35 cellular contexts compared by ENCODE assay signal in the genomic region with DNA sequence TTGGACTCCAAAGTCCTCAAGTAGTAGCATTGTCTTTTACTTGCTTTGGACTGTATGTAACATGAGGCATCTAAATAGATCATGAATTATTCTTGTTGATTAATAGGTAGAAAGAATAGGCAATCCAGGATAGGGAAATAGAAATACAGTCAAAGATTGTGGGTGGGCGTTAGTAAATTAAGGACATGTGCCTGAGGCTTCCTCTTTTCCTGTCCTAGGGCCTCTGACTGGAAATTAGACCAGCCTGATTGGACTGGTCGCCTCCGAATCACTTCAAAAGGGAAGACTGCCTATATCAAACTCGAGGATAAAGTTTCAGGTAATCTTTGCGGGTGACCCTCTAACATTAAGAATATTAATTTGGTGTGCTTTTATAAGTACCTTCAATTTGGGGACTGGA. TPM values are rescaled to one million over a fixed set of nuclear protein-coding genes. Genes with fewer than 3 reads are reported as not detected.
DNase-seq lines count a peak whose midpoint lies in the region; ATAC-seq, FAIRE-seq and TF ChIP-seq lines count a peak whose summit lies in the region.
"Had no signal": no experiment of that assay in that cellular context is flagged by ENCODE, and none has a peak within 500 bp of the region (broad histone marks: within the 10 kb centered on the region; RNA-seq: fewer than 3 reads in every experiment).

No MANE protein-coding gene starts in this region.

- peak overlapping the region in 1 of 11 experiments; percentile 6; a peak in 1 of 22 replicates for H3K27ac ChIP-seq in BLaER1 treated with 17β-estradiol and CSF1 and Interleukin-3, amounts not matched to agents 10 nM and 100 nM
- H3K27ac ChIP-seq in CD4-positive, CD25-positive, alpha-beta regulatory T cell (ENCODE audit: insufficient read depth, low read length, poor library complexity, severe bottlenecking), result peak overlapping the region; percentile 81
- H3K27ac ChIP-seq: esophagus squamous epithelium, foreskin keratinocyte, heart left ventricle, KMS-11, left ventricle myocardium inferior, prostate gland, right lobe of liver, tibial nerve had no signal

- H3K4me2 ChIP-seq in BLaER1 treated with 17β-estradiol and CSF1 and Interleukin-3, amounts not matched to agents 10 nM and 100 nM, result peak overlapping the region; percentile 40 to 71 (median 60); a peak in 21 of 22 replicates
- H3K4me2 ChIP-seq: KMS-11 had no signal

- no peaks in the 10 kb centered on the region for H3K9me3 Mint-ChIP-seq in CD4-positive, CD25-positive, alpha-beta regulatory T cell
- no peaks in the 10 kb centered on the region for H3K9me3 Mint-ChIP-seq in activated T-helper 1 cell treated with anti-CD3 and anti-CD28 coated beads, Interleukin-12 subunit alpha, Interleukin-12 subunit beta, Interleukin-2, Interleukin-4 antibody, amounts not matched to agents 30 ng/mL and 10 ng/mL and 1 ng/mL, durations not matched to agents 14 hours and 24 hours and 36 hours
- H3K9me3 Mint-ChIP-seq in nephron progenitor cell (no peaks in the 10 kb centered on the region), mesothelial cell of epicardium (peaks cover 2% of the 10 kb centered on the region)
- H3K9me3 Mint-ChIP-seq: brain; CD8-positive, alpha-beta T cell had no signal

- no peaks in the 10 kb centered on the region for H3K27me3 ChIP-seq in BLaER1 treated with 17β-estradiol and CSF1 and Interleukin-3, amounts not matched to agents 10 nM and 100 nM
- no peaks in the 10 kb centered on the region for H3K27me3 ChIP-seq in CD4-positive, CD25-positive, alpha-beta regulatory T cell (ENCODE audit: control insufficient read depth, insufficient read depth, low read length)
- H3K27me3 ChIP-seq: esophagus squamous epithelium, foreskin keratinocyte, heart left ventricle, right lobe of liver, spleen, tibial nerve had no signal

- H3K4me1 ChIP-seq in BLaER1 treated with 17β-estradiol and CSF1 and Interleukin-3, amounts not matched to agents 10 nM and 100 nM, result peaks cover 22 to 58% (median 31%) of the 10 kb centered on the region in 10 experiments
- H3K4me1 ChIP-seq in CD4-positive, CD25-positive, alpha-beta regulatory T cell (ENCODE audit: control insufficient read depth, insufficient read depth, low read length, poor library complexity, severe bottlenecking), result peaks cover 24% of the 10 kb centered on the region
- H3K4me1 ChIP-seq: foreskin keratinocyte had no signal

- no peak overlapping the region for H3K9ac ChIP-seq in BLaER1 treated with 17β-estradiol and CSF1 and Interleukin-3, amounts not matched to agents 10 nM and 100 nM
- H3K9ac ChIP-seq: KMS-11 had no signal

- H3K9me3 ChIP-seq in BLaER1 treated with 17β-estradiol and CSF1 and Interleukin-3, amounts not matched to agents 10 nM and 100 nM (replicated peaks in 1 of 11), result no peaks in the 10 kb centered on the region
- H3K9me3 ChIP-seq in CD4-positive, CD25-positive, alpha-beta regulatory T cell (ENCODE audit: control insufficient read depth in 2 of 2, low read length in 2 of 2), result no peaks in the 10 kb centered on the region
- H3K9me3 ChIP-seq: esophagus squamous epithelium, heart left ventricle, left ventricle myocardium inferior, prostate gland, right lobe of liver, spleen, tibial nerve had no signal

- H3K27ac Mint-ChIP-seq in CD4-positive, CD25-positive, alpha-beta regulatory T cell, result peak overlapping the region in 2 of 3 donors; percentile 59 to 79
- H3K27ac Mint-ChIP-seq in activated T-helper 1 cell treated with anti-CD3 and anti-CD28 coated beads, Interleukin-12 subunit alpha, Interleukin-12 subunit beta, Interleukin-2, Interleukin-4 antibody, amounts not matched to agents 30 ng/mL and 10 ng/mL and 1 ng/mL, durations not matched to agents 14 hours and 24 hours and 36 hours, result peak overlapping the region; percentile 19
- peak overlapping the region; percentile 73 for H3K27ac Mint-ChIP-seq in nephron progenitor cell
- no peak overlapping the region for H3K27ac Mint-ChIP-seq in mesothelial cell of epicardium

- H3K4me3 ChIP-seq in BLaER1 treated with 17β-estradiol and CSF1 and Interleukin-3, amounts not matched to agents 10 nM and 100 nM, result no peak overlapping the region
- no peak overlapping the region for H3K4me3 ChIP-seq in CD4-positive, CD25-positive, alpha-beta regulatory T cell (ENCODE audit: low read depth, low read length)
- H3K4me3 ChIP-seq: esophagus squamous epithelium, heart left ventricle, left ventricle myocardium inferior, prostate gland, right lobe of liver, spleen, tibial nerve had no signal

- no peaks in the 10 kb centered on the region for H3K27me3 Mint-ChIP-seq in CD4-positive, CD25-positive, alpha-beta regulatory T cell
- H3K27me3 Mint-ChIP-seq in activated T-helper 1 cell treated with anti-CD3 and anti-CD28 coated beads, Interleukin-12 subunit alpha, Interleukin-12 subunit beta, Interleukin-2, Interleukin-4 antibody, amounts not matched to agents 30 ng/mL and 10 ng/mL and 1 ng/mL, durations not matched to agents 14 hours and 24 hours and 36 hours (ENCODE audit: insufficient read depth), result no peaks in the 10 kb centered on the region
- H3K27me3 Mint-ChIP-seq in nephron progenitor cell (ENCODE audit: low read depth, poor library complexity), result no peaks in the 10 kb centered on the region
- no peaks in the 10 kb centered on the region for H3K27me3 Mint-ChIP-seq in mesothelial cell of epicardium (ENCODE audit: low read depth)
- H3K27me3 Mint-ChIP-seq: brain had no signal

- TF ChIP-seq CTCF in nephron progenitor cell (IDR thresholded peaks at IDR 0.05) (no peak), mesothelial cell of epicardium (IDR thresholded peaks at IDR 0.05; ENCODE audit: unreplicated experiment) (no peak)

- TF ChIP-seq POLR2A in GM12891 (IDR thresholded peaks at IDR 0.05; ENCODE audit: low read depth, low read length), result no peak

- peak overlapping the region in 2 of 4 donors; percentile 34 to 39 for H3K4me3 Mint-ChIP-seq in CD4-positive, CD25-positive, alpha-beta regulatory T cell
- no peak overlapping the region for H3K4me3 Mint-ChIP-seq in activated T-helper 1 cell treated with anti-CD3 and anti-CD28 coated beads, Interleukin-12 subunit alpha, Interleukin-12 subunit beta, Interleukin-2, Interleukin-4 antibody, amounts not matched to agents 30 ng/mL and 10 ng/mL and 1 ng/mL, durations not matched to agents 14 hours and 24 hours and 36 hours
- H3K4me3 Mint-ChIP-seq in nephron progenitor cell (no peak overlapping the region), mesothelial cell of epicardium (no peak overlapping the region)
- H3K4me3 Mint-ChIP-seq: brain had no signal

- peaks cover 55 to 76% (median 64%) of the 10 kb centered on the region in 11 experiments for H3K36me3 ChIP-seq in BLaER1 treated with 17β-estradiol and CSF1 and Interleukin-3, amounts not matched to agents 10 nM and 100 nM
- H3K36me3 ChIP-seq in CD4-positive, CD25-positive, alpha-beta regulatory T cell (ENCODE audit: control insufficient read depth, insufficient read depth, low read length), result peaks cover 49% of the 10 kb centered on the region

- H4K20me1 ChIP-seq in BLaER1 treated with 17β-estradiol and CSF1 and Interleukin-3, amounts not matched to agents 10 nM and 100 nM, result peaks cover 7 to 71% (median 43%) of the 10 kb centered on the region in 11 experiments; a peak in 18 of 22 replicates

- intact Hi-C loops in activated T-helper 1 cell treated with anti-CD3 and anti-CD28 coated beads, Interleukin-12 subunit alpha, Interleukin-12 subunit beta, Interleukin-2, Interleukin-4 antibody, amounts not matched to agents 30 ng/mL and 10 ng/mL and 1 ng/mL, durations not matched to agents 14 hours and 24 hours and 36 hours (cut with micrococcal nuclease), result no loop called here

- peaks cover 22 to 50% (median 26%) of the 10 kb centered on the region in 4 donors for H3K4me1 Mint-ChIP-seq in CD4-positive, CD25-positive, alpha-beta regulatory T cell
- peaks cover 30% of the 10 kb centered on the region for H3K4me1 Mint-ChIP-seq in activated T-helper 1 cell treated with anti-CD3 and anti-CD28 coated beads, Interleukin-12 subunit alpha, Interleukin-12 subunit beta, Interleukin-2, Interleukin-4 antibody, amounts not matched to agents 30 ng/mL and 10 ng/mL and 1 ng/mL, durations not matched to agents 14 hours and 24 hours and 36 hours (ENCODE audit: low read depth)
- H3K4me1 Mint-ChIP-seq in nephron progenitor cell (peaks cover 5% of the 10 kb centered on the region), mesothelial cell of epicardium (peaks cover under 1% of the 10 kb centered on the region)

- no peak for DNase-seq in CD4-positive, CD25-positive, alpha-beta regulatory T cell
- DNase-seq in activated T-helper 1 cell treated with anti-CD3 and anti-CD28 coated beads, Interleukin-12 subunit alpha, Interleukin-12 subunit beta, Interleukin-2, Interleukin-4 antibody, amounts not matched to agents 30 ng/mL and 10 ng/mL and 1 ng/mL, durations not matched to agents 14 hours and 24 hours and 36 hours (ENCODE audit: low spot score), result no peak
- no peak for DNase-seq in nephron progenitor cell
- no peak for DNase-seq in mesothelial cell of epicardium (ENCODE audit: low spot score in 2 of 2, unreplicated experiment in 2 of 2)
- DNase-seq in GOT3 (lab: John Stamatoyannopoulos, UW), result no peak
- no peak for DNase-seq in GM12891 (ENCODE audit: insufficient read length, low spot score)
- DNase-seq: activated CD4-positive, alpha-beta T cell treated with anti-CD3 and anti-CD28 coated beads, Interleukin-2, amount 50 U/mL, for 48 hours; activated CD4-positive, CD25-positive, alpha-beta regulatory T cell treated with anti-CD3 and anti-CD28 coated beads, Interleukin-2, amount 50 U/mL, for 72 hours; activated gamma-delta T cell treated with Interleukin-2 at 50 U/mL for 16 hours; CD8-positive, alpha-beta T cell; cerebellar nuclear complex; esophagus squamous epithelium; foreskin keratinocyte; heart left ventricle; left ventricle myocardium inferior; mesendoderm; NCI-H146; NCI-H226; NCI-H69; nucleus accumbens; right lobe of liver; Right ventricle myocardium superior; spleen; stimulated activated CD8-positive, alpha-beta memory T cell treated with anti-CD3 and anti-CD28 coated beads, Interleukin-4, amount 100 ng/mL, for 48 hours had no signal

- no peak for FAIRE-seq in GM12891 (lab: Jason Lieb, UNC)
- FAIRE-seq: GM19239, H54, keratinocyte had no signal

- no peak for ATAC-seq in CD4-positive, CD25-positive, alpha-beta regulatory T cell (ENCODE audit: low read depth in 2 of 2)
- ATAC-seq: CD8-positive, alpha-beta T cell; foreskin keratinocyte; heart left ventricle; Panc1; right lobe of liver had no signal

- peaks cover 44% of the 10 kb centered on the region for H3K36me3 Mint-ChIP-seq in CD4-positive, CD25-positive, alpha-beta regulatory T cell
- peaks cover 43% of the 10 kb centered on the region for H3K36me3 Mint-ChIP-seq in activated T-helper 1 cell treated with anti-CD3 and anti-CD28 coated beads, Interleukin-12 subunit alpha, Interleukin-12 subunit beta, Interleukin-2, Interleukin-4 antibody, amounts not matched to agents 30 ng/mL and 10 ng/mL and 1 ng/mL, durations not matched to agents 14 hours and 24 hours and 36 hours (ENCODE audit: low read depth)
- peaks cover 43% of the 10 kb centered on the region for H3K36me3 Mint-ChIP-seq in nephron progenitor cell (ENCODE audit: low read depth)
- peaks cover 28% of the 10 kb centered on the region for H3K36me3 Mint-ChIP-seq in mesothelial cell of epicardium

RNA-seq across cellular contexts. Expression of gene NECAP1, which starts 7.6 kb away (rescaled TPM):
- total RNA-seq in CD4-positive, CD25-positive, alpha-beta regulatory T cell, result 78.3 TPM
- 10 to 100 TPM; 20.5 to 34.8 (median 23.8) TPM for polyA plus RNA-seq in CD4-positive, CD25-positive, alpha-beta regulatory T cell
- 38.2 and 39.4 TPM in 2 replicates for total RNA-seq in activated T-helper 1 cell treated with anti-CD3 and anti-CD28 coated beads, Interleukin-12 subunit alpha, Interleukin-12 subunit beta, Interleukin-2, Interleukin-4 antibody, amounts not matched to agents 30 ng/mL and 10 ng/mL and 1 ng/mL, durations not matched to agents 14 hours and 24 hours and 36 hours
- 26.1 to 31.0 TPM (median 28.7 TPM) in 3 replicates for total RNA-seq in mesothelial cell of epicardium
- polyA plus RNA-seq in GM12891 (2012; ENCODE audit: low read depth, missing spikeins), result 15.6 TPM

RNA-seq across cellular contexts. Expression of gene C3AR1, which starts 23.6 kb away (rescaled TPM):
- 2.7 TPM for total RNA-seq in CD4-positive, CD25-positive, alpha-beta regulatory T cell
- 10 to 100 TPM in 2 of 4 donors, 1 to 10 TPM in 2; 6.5 to 12.7 (median 9.5) TPM for polyA plus RNA-seq in CD4-positive, CD25-positive, alpha-beta regulatory T cell
- 0.60 and 0.71 TPM in 2 replicates for total RNA-seq in activated T-helper 1 cell treated with anti-CD3 and anti-CD28 coated beads, Interleukin-12 subunit alpha, Interleukin-12 subunit beta, Interleukin-2, Interleukin-4 antibody, amounts not matched to agents 30 ng/mL and 10 ng/mL and 1 ng/mL, durations not matched to agents 14 hours and 24 hours and 36 hours
- total RNA-seq in mesothelial cell of epicardium, result not detected in 3 replicates
- 0.26 TPM for polyA plus RNA-seq in GM12891 (2012; ENCODE audit: low read depth, missing spikeins)

RNA-seq across cellular contexts. Expression of gene CLEC4A, which starts 33.7 kb away (rescaled TPM):
- total RNA-seq in CD4-positive, CD25-positive, alpha-beta regulatory T cell, result 1.4 TPM
- polyA plus RNA-seq in CD4-positive, CD25-positive, alpha-beta regulatory T cell, result 1 to 10 TPM in 1 of 4 donors, under 1 TPM in 2, not detected in 1; 0.14 to 1.2 (median 0.53) TPM
- 0.26 and 1.3 TPM in 2 replicates for total RNA-seq in activated T-helper 1 cell treated with anti-CD3 and anti-CD28 coated beads, Interleukin-12 subunit alpha, Interleukin-12 subunit beta, Interleukin-2, Interleukin-4 antibody, amounts not matched to agents 30 ng/mL and 10 ng/mL and 1 ng/mL, durations not matched to agents 14 hours and 24 hours and 36 hours
- 0.70 to 1.5 TPM (median 1.1 TPM) in 3 replicates for total RNA-seq in mesothelial cell of epicardium
- polyA plus RNA-seq in GM12891 (2012; ENCODE audit: low read depth, missing spikeins), result 5.3 TPM
- total RNA-seq: dermis microvascular lymphatic vessel endothelial cell, foreskin keratinocyte, myocyte had no signal

RNA-seq across cellular contexts. Expression of gene FOXJ2, which starts 57.2 kb away (rescaled TPM):
- 26.1 TPM for total RNA-seq in CD4-positive, CD25-positive, alpha-beta regulatory T cell
- 1 to 10 TPM; 6.6 to 9.5 (median 8.1) TPM for polyA plus RNA-seq in CD4-positive, CD25-positive, alpha-beta regulatory T cell
- total RNA-seq in activated T-helper 1 cell treated with anti-CD3 and anti-CD28 coated beads, Interleukin-12 subunit alpha, Interleukin-12 subunit beta, Interleukin-2, Interleukin-4 antibody, amounts not matched to agents 30 ng/mL and 10 ng/mL and 1 ng/mL, durations not matched to agents 14 hours and 24 hours and 36 hours, result 19.9 and 20.7 TPM in 2 replicates
- 16.1 to 16.7 TPM (median 16.7 TPM) in 3 replicates for total RNA-seq in mesothelial cell of epicardium
- 3.7 TPM for polyA plus RNA-seq in GM12891 (2012; ENCODE audit: low read depth, missing spikeins)
